ENCODE assay signal across 31 cellular contexts in the genomic region with DNA sequence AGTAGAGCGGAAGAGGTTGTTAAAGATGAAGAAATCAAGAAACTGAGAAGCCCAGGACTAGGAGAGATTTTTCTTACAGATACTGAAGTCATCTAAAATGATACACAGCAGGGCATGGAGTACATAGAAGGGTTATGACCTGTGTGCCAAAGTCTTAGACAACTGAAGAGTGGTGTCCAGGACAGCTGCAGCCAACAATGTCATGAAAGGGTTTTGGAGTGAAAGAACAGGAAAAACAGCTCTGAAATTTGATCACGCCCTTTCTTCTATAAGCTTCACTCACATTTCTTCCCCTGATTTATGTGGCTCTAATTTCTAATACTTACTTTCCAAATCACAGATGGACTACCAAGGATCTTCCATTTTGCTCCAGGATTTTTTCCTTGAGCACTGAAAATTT. TPM values are rescaled to one million over a fixed set of nuclear protein-coding genes. Genes with fewer than 3 reads are reported as not detected.
DNase-seq lines count a peak whose midpoint lies in the region; FAIRE-seq and TF ChIP-seq lines count a peak whose summit lies in the region.
"Had no signal": no experiment of that assay in that cellular context is flagged by ENCODE, and none has a peak within 500 bp of the region (broad histone marks: within the 10 kb centered on the region; RNA-seq: fewer than 3 reads in every experiment).

No MANE protein-coding gene starts in this region.

- H3K27ac Mint-ChIP-seq in nephron: peak overlapping the region in 2 of 3 experiments; percentile 0 to 52
- H3K27ac Mint-ChIP-seq: activated naive CD4-positive, alpha-beta T cell treated with anti-CD3 and anti-CD28 coated beads, Interleukin-2, amount 50 U/mL, for 72 hours; CD8-positive, alpha-beta T cell; H9; IgD-negative memory B cell; memory B cell; stimulated activated naive B cell treated with anti-CD40 and anti-IgM and Interleukin-4, amounts not matched to agents 10 μg/mL and 1 μg/mL and 100 μg/mL, for 72 hours; T-helper 1 cell treated with Interleukin-12 subunit alpha and Interleukin-12 subunit beta and Interleukin-4 antibody, amounts not matched to agents 30 μg/mL and 1 μg/mL, for 36 hours had no signal

- intact Hi-C loops in PC-9 (cut with micrococcal nuclease; ENCODE audit: unreplicated experiment): no loop called here

- H3K4me3 Mint-ChIP-seq in nephron: peak overlapping the region in 1 of 3 experiments; percentile 44
- H3K4me3 Mint-ChIP-seq: CD8-positive, alpha-beta T cell; H9; memory B cell; stimulated activated naive B cell treated with anti-CD40 and anti-IgM and Interleukin-4, amounts not matched to agents 10 μg/mL and 1 μg/mL and 100 μg/mL, for 72 hours; T-helper 1 cell treated with Interleukin-12 subunit alpha and Interleukin-12 subunit beta and Interleukin-4 antibody, amounts not matched to agents 30 μg/mL and 1 μg/mL, for 36 hours had no signal

- no peak overlapping the region for H3K4me3 ChIP-seq in PC-9
- H3K4me3 ChIP-seq: esophagus muscularis mucosa, psoas muscle, suprapubic skin had no signal

- no peak overlapping the region for H3K27ac ChIP-seq in PC-9
- H3K27ac ChIP-seq: 22Rv1, esophagus muscularis mucosa, neutrophil, psoas muscle, RWPE1, suprapubic skin had no signal

- H3K27me3 Mint-ChIP-seq in nephron (ENCODE audit: low read depth): no peaks in the 10 kb centered on the region
- H3K27me3 Mint-ChIP-seq: IgD-negative memory B cell; memory B cell; stimulated activated naive B cell treated with anti-CD40 and anti-IgM and Interleukin-4, amounts not matched to agents 10 μg/mL and 1 μg/mL and 100 μg/mL, for 72 hours had no signal

- DNase-seq in DMS153 (lab: John Stamatoyannopoulos, UW) (peak; percentile 33), DMS153 treated with DMSO at 0.1 percent for 48 hours (lab: John Stamatoyannopoulos, UW; ENCODE audit: unreplicated experiment) (no peak), GM19239 (ENCODE audit: insufficient read length, low spot score) (no peak), PC-9 (peak; percentile 20 to 49), DMS 273 treated with DMSO at 0.1 percent for 48 hours (lab: John Stamatoyannopoulos, UW) (no peak), T-helper 9 cell (no peak)
- DNase-seq in stimulated activated naive CD4-positive, alpha-beta T cell treated with Interleukin-2 at 50 U/mL for 16 hours (lab: John Stamatoyannopoulos, UW): no peak
- DNase-seq: activated T-cell treated with anti-CD3 and anti-CD28 coated beads for 4 hours; CD8-positive, alpha-beta T cell; DND-41; effector CD8-positive, alpha-beta T cell; H9; NCI-H1092 treated with DMSO at 0.1 percent for 48 hours; NCI-H2081 treated with DMSO at 0.1 percent for 48 hours; NCI-H82; psoas muscle; stimulated activated CD4-positive, alpha-beta T cell treated with anti-CD3 and anti-CD28 coated beads, Interleukin-15, amount 100 ng/mL, for 24 hours; stimulated activated naive B cell treated with anti-CD40 and anti-IgM and Interleukin-4, amounts not matched to agents 10 μg/mL and 1 μg/mL and 100 μg/mL, for 72 hours had no signal

- no peaks in the 10 kb centered on the region for H3K9me3 ChIP-seq in PC-9 (ENCODE audit: insufficient read depth, low read depth)
- H3K9me3 ChIP-seq: esophagus muscularis mucosa, neutrophil, psoas muscle, suprapubic skin had no signal

- H2AFZ ChIP-seq in PC-9: no peak overlapping the region

- TF ChIP-seq CTCF in PC-9 (conservative IDR thresholded peaks at IDR 0.05): no peak
- TF ChIP-seq CTCF in nephron (IDR thresholded peaks at IDR 0.05; ENCODE audit: unreplicated experiment in 3 of 3): no peak

- H3K27me3 ChIP-seq in PC-9 (ENCODE audit: insufficient read depth, low read depth): no peaks in the 10 kb centered on the region
- H3K27me3 ChIP-seq: esophagus muscularis mucosa, suprapubic skin had no signal

- H3K9me3 Mint-ChIP-seq in nephron: no peaks in the 10 kb centered on the region
- H3K9me3 Mint-ChIP-seq: activated naive CD4-positive, alpha-beta T cell treated with anti-CD3 and anti-CD28 coated beads, Interleukin-2, amount 50 U/mL, for 72 hours; CD8-positive, alpha-beta T cell; H9; memory B cell; stimulated activated naive B cell treated with anti-CD40 and anti-IgM and Interleukin-4, amounts not matched to agents 10 μg/mL and 1 μg/mL and 100 μg/mL, for 72 hours; T-helper 1 cell treated with Interleukin-12 subunit alpha and Interleukin-12 subunit beta and Interleukin-4 antibody, amounts not matched to agents 30 μg/mL and 1 μg/mL, for 36 hours had no signal

- H4K20me1 ChIP-seq in PC-9 (ENCODE audit: insufficient read depth): no peaks in the 10 kb centered on the region

- peaks cover 4% of the 10 kb centered on the region; the same call in 1 of the 2 replicates for H3K9me2 ChIP-seq in PC-9 (ENCODE audit: insufficient read depth)

- peak overlapping the region; percentile 43 for H3K4me2 ChIP-seq in PC-9

- CTCF ChIA-PET in PC-9 (lab: Charles Lee): no interaction called here

- BruUV-seq in PC-9 (replicated peaks; lab: Mats Ljungman, UMichigan): no TSS peak

- H3K79me2 ChIP-seq in PC-9 (ENCODE audit: low read depth): no peaks in the 10 kb centered on the region

- POLR2A ChIA-PET in PC-9 (lab: Charles Lee; ENCODE audit: unreplicated experiment): interaction anchor here (0.6 kb wide), 1 partner anchor 160 kb away, joined by 4 read pairs; no protein-coding TSS in a partner anchor

- peaks cover 18% of the 10 kb centered on the region for H3K4me1 Mint-ChIP-seq in nephron

- H3K36me3 ChIP-seq in PC-9 (ENCODE audit: low read depth): no peaks in the 10 kb centered on the region
- H3K36me3 ChIP-seq: esophagus muscularis mucosa, neutrophil, suprapubic skin had no signal

- peak; percentile 18 for FAIRE-seq in GM19239 (lab: Jason Lieb, UNC)
- FAIRE-seq: bronchial epithelial cell, colon, frontal cortex had no signal

- H3F3A ChIP-seq in PC-9 (ENCODE audit: insufficient read depth, low read depth): peaks cover 7% of the 10 kb centered on the region

- no peaks in the 10 kb centered on the region for H3K36me3 Mint-ChIP-seq in nephron (ENCODE audit: low read depth)
- H3K36me3 Mint-ChIP-seq: activated naive CD4-positive, alpha-beta T cell treated with anti-CD3 and anti-CD28 coated beads, Interleukin-2, amount 50 U/mL, for 72 hours; CD8-positive, alpha-beta T cell; IgD-negative memory B cell; memory B cell; stimulated activated naive B cell treated with anti-CD40 and anti-IgM and Interleukin-4, amounts not matched to agents 10 μg/mL and 1 μg/mL and 100 μg/mL, for 72 hours had no signal

- H3K4me1 ChIP-seq in PC-9 (replicated peaks; ENCODE audit: insufficient read depth): peaks cover 31% of the 10 kb centered on the region
- H3K4me1 ChIP-seq: psoas muscle had no signal

RNA-seq across cellular contexts. Expression of a gene that starts 3.0 kb away (rescaled TPM):
- total RNA-seq in PC-9 (2021): 6.7 and 7.1 TPM in 2 replicates
- total RNA-seq: psoas muscle had no signal

Comparison
In these comparisons a context has a peak if more than half of its experiments do, and no peak if none do; other contexts are left out.
1. DNase-seq: peak in DMS153 (single experiment) and PC-9 (2 of 2); none in DMS153 treated with DMSO at 0.1 percent for 48 hours (single experiment), GM19239 (single experiment), DMS 273 treated with DMSO at 0.1 percent for 48 hours (single experiment), stimulated activated naive CD4-positive, alpha-beta T cell treated with Interleukin-2 at 50 U/mL for 16 hours (single experiment) and T-helper 9 cell (single experiment).